Comparison of ENCODE assay signal across 1 cellular context in the genomic region with DNA sequence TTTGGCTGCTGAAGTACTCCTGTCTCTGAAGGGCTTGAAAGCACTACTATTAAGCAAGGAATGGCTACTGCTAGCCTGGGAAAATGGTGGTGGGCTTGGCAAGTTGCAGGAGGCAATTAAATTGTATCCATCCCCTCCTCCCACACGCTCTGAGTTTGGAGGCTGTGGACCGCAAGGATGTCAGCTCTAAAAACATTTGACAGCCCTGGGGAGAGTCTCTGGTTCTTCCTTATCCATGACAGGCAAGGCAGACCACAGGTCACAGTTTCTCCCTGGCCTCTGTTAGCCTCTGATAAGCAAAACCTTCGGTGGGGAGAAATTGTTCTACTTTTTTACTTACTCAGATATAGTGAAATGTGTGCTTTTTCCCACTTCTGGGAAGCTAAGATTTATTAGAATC.
TF ChIP-seq lines count a peak whose summit lies in the region.

No MANE protein-coding gene starts in this region.

TF ChIP-seq in K562, 482 proteins besides CTCF, POLR2A, EP300 and RAD21 (continued from another document):
- TF ChIP-seq, protein P1, sequence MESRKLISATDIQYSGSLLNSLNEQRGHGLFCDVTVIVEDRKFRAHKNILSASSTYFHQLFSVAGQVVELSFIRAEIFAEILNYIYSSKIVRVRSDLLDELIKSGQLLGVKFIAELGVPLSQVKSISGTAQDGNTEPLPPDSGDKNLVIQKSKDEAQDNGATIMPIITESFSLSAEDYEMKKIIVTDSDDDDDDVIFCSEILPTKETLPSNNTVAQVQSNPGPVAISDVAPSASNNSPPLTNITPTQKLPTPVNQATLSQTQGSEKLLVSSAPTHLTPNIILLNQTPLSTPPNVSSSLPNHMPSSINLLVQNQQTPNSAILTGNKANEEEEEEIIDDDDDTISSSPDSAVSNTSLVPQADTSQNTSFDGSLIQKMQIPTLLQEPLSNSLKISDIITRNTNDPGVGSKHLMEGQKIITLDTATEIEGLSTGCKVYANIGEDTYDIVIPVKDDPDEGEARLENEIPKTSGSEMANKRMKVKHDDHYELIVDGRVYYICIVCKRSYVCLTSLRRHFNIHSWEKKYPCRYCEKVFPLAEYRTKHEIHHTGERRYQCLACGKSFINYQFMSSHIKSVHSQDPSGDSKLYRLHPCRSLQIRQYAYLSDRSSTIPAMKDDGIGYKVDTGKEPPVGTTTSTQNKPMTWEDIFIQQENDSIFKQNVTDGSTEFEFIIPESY (CRISPR knock-in tag; IDR thresholded peaks at IDR 0.05), result 0 out of 2 replicates have a peak, but pooled peaks have one; percentile 32
- TF ChIP-seq CBFA2T2 (conservative IDR thresholded peaks at IDR 0.05), result peak; percentile 90
- 0 out of 2 replicates have a peak, but pooled peaks have one; percentile 31 for TF ChIP-seq CXXC5 (CRISPR knock-in tag; IDR thresholded peaks at IDR 0.05)
- TF ChIP-seq DACH1 (IDR thresholded peaks at IDR 0.05; ENCODE audit: partially characterized antibody), result peak; percentile 23
- TF ChIP-seq ESRRB (CRISPR knock-in tag; IDR thresholded peaks at IDR 0.05; ENCODE audit: borderline replicate concordance), result no peak
- no peak for TF ChIP-seq HNRNPK (IDR thresholded peaks at IDR 0.05; ENCODE audit: low read depth, low read length, poor library complexity, severe bottlenecking)
- no peak for TF ChIP-seq ETS2 (tag; IDR thresholded peaks at IDR 0.05; ENCODE audit: borderline replicate concordance, poor library complexity, severe bottlenecking)
- peak; percentile 99 for TF ChIP-seq ZNF431 (CRISPR knock-in tag; IDR thresholded peaks at IDR 0.05)
- no peak for TF ChIP-seq KAT7 (CRISPR knock-in tag; IDR thresholded peaks at IDR 0.05; ENCODE audit: borderline replicate concordance)
- TF ChIP-seq U2AF1 (optimal IDR thresholded peaks at IDR 0.05; ENCODE audit: low read depth, low read length), result no peak
- TF ChIP-seq ZNF79 (CRISPR knock-in tag; IDR thresholded peaks at IDR 0.05; ENCODE audit: low read depth), result no peak
- no peak; the same call in 1 of the 2 replicates for TF ChIP-seq XRCC5 (IDR thresholded peaks at IDR 0.05; ENCODE audit: low read depth, low read length)
- TF ChIP-seq BHLHE40 (IDR thresholded peaks at IDR 0.05; ENCODE audit: low read length), result peak; percentile 79
- TF ChIP-seq TFAM (CRISPR knock-in tag; conservative IDR thresholded peaks at IDR 0.05), result no peak
- peak; percentile 29 for TF ChIP-seq CCNT2 (IDR thresholded peaks at IDR 0.05; ENCODE audit: borderline replicate concordance, extremely low read depth, insufficient read length, low read depth, low read length)
